10 cellular contexts compared by ENCODE assay signal in the genomic region with DNA sequence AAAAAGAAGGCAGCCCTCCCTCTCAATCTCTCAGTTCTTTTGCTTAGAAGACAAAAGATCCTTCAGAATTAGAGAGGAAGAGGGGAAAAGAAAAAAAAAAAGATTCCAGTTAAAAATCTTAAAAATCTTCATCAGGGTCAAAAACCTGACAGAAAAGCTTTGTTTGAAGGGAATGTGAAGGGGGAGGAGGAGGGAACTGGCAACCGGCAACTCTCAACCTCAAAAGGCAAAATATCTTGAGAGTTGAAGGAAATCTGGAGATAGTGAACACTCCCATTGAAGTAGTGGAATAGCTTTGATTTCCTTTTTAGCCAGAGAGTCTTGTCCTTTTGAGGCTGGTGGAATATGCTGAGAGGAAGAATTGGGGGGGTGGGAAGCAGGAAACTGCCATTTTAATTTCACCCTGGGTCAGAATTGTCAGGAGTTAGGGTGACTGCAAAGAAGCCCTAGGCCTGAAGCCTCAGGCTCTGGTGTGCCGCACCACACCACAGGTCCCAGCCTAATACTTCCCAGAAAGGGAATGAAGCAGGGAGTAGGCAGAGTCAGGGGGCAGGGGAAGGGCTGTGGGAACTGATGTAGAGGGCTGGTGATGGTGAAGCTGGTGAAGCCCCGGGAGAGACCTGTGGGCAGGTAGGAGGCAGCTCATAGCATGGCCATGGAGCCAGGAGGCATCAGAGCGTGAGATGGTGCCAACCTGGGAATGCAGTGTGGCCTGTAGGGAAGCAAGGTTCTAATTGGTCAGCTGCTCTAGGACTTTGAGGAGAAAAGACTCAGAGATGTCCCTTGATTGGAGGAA. TPM values are rescaled to one million over a fixed set of nuclear protein-coding genes. Genes with fewer than 3 reads are reported as not detected.
DNase-seq lines count a peak whose midpoint lies in the region; ATAC-seq and TF ChIP-seq lines count a peak whose summit lies in the region.
"Had no signal": no experiment of that assay in that cellular context is flagged by ENCODE, and none has a peak within 500 bp of the region (broad histone marks: within the 10 kb centered on the region; RNA-seq: fewer than 3 reads in every experiment).

No MANE protein-coding gene starts in this region.

- H3K4me3 ChIP-seq in colonic mucosa (no peak overlapping the region), mesodermal cell (ENCODE audit: extremely low read depth, insufficient read depth, low read length, poor library complexity, severe bottlenecking) (no peak overlapping the region), testis (no peak overlapping the region)

- no peak for TF ChIP-seq POLR2A in testis (IDR thresholded peaks at IDR 0.05)

- H3K9me3 ChIP-seq in colonic mucosa (no peaks in the 10 kb centered on the region), mesodermal cell (ENCODE audit: control insufficient read depth, low read length) (no peaks in the 10 kb centered on the region), testis (no peaks in the 10 kb centered on the region)

- 57 to 94% methylated on average over 2 to 3 of the region's 4 CpGs for WGBS in mesodermal cell (ENCODE audit: insufficient coverage in 2 of 2), 2 experiments
- WGBS in testis, 2 donors = 63 to 70% methylated on average over 4 of the region's 4 CpGs

- H3K36me3 ChIP-seq in colonic mucosa = no peaks in the 10 kb centered on the region
- H3K36me3 ChIP-seq in mesodermal cell (ENCODE audit: control insufficient read depth, insufficient read depth, low read length) = peaks cover 20% of the 10 kb centered on the region
- H3K36me3 ChIP-seq in testis (ENCODE audit: low read depth, missing control alignments) = no peaks in the 10 kb centered on the region

- ATAC-seq in GM18858 (IDR thresholded peaks at IDR 0.05; ENCODE audit: unreplicated experiment) = no peak

- H3K27ac ChIP-seq in colonic mucosa = peak overlapping the region; percentile 66
- peak overlapping the region; percentile 100 for H3K27ac ChIP-seq in mesodermal cell (ENCODE audit: low read depth, low read length, severe bottlenecking)
- H3K27ac ChIP-seq in testis = peak overlapping the region; percentile 68 to 75

- H3K27me3 ChIP-seq in colonic mucosa (no peaks in the 10 kb centered on the region), testis (no peaks in the 10 kb centered on the region)

- no peak for TF ChIP-seq CTCF in colonic mucosa (IDR thresholded peaks at IDR 0.05)
- TF ChIP-seq CTCF in testis (IDR thresholded peaks at IDR 0.05) = no peak

- H3K4me1 ChIP-seq in colonic mucosa (peaks cover 7% of the 10 kb centered on the region), mesodermal cell (ENCODE audit: control insufficient read depth, insufficient read depth, low read length, poor library complexity, severe bottlenecking) (peaks cover 90% of the 10 kb centered on the region), testis (peaks cover 47% of the 10 kb centered on the region)

- intact Hi-C loops in colonic mucosa (cut with DNase I) = no loop called here
- intact Hi-C loops in testis (cut with DNase I; ENCODE audit: low total_unique reads) = no loop called here

- DNase-seq in M059J (ENCODE audit: low read depth) (peak; percentile 42), colonic mucosa (no peak), testis (no peak), D341Med (ENCODE audit: low spot score) (no peak), NOMO-1 treated with dmso at 0.1 percent for 144 hours (lab: John Stamatoyannopoulos, UW; ENCODE audit: unreplicated experiment) (no peak)
- DNase-seq in effector CD8-positive, alpha-beta T cell (lab: John Stamatoyannopoulos, UW) = no peak
- DNase-seq: activated CD4-positive, CD25-positive, alpha-beta regulatory T cell treated with anti-CD3 and anti-CD28 coated beads, Interleukin-2, amount 50 U/mL, for 72 hours; stimulated activated CD4-positive, alpha-beta T cell treated with anti-CD3 and anti-CD28 coated beads, Interleukin-4, amount 100 ng/mL, for 24 hours had no signal

- H3K9ac ChIP-seq in colonic mucosa (ENCODE audit: low read depth in 2 of 2, low read length in 2 of 2) = peak overlapping the region in 1 of 2 donors; percentile 30

RNA-seq across cellular contexts. Expression of a gene that starts 24.6 kb away (rescaled TPM):
- 58.6 and 103 TPM in 2 replicates for total RNA-seq in M059J (2014; rRNA removed; shearing (Covaris generic))
- total RNA-seq in colonic mucosa = 10 to 100 TPM in 1 of 2 donors, 1 to 10 TPM in 1; 5.8 to 12.8 TPM
- polyA plus RNA-seq in mesodermal cell (2013, experiment 1 of 2) = 72.5 TPM
- polyA plus RNA-seq in mesodermal cell (2013, experiment 2 of 2) = 57.5 TPM
- total RNA-seq in testis = 10 to 100 TPM; 19.9 to 31.9 TPM
- 15.5 TPM for polyA plus RNA-seq in testis (ENCODE audit: insufficient read depth, low read depth, low replicate concordance)
